In the genomic region with DNA sequence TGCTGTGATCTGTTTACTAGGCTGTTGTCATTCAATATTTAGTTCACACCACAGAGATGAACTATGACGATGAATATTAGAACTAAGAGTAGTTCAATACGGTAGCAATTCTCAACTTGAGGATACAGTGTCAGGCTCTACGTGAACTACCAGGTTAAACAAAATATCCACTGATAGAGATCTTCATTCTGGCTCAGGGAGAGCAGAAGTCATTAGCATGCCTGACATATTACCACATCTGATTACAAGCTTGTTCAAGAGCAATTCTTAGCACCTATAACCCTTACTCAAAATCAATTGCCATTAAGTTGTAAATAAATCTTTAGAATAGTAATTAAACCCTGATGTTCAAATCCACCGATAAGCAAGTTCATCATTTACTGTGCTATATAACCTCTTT, we compare ENCODE assay signal across 9 cellular contexts.
"Had no signal": no experiment of that assay in that cellular context is flagged by ENCODE, and none has a peak within 500 bp of the region (broad histone marks: within the 10 kb centered on the region; RNA-seq: fewer than 3 reads in every experiment).

No MANE protein-coding gene starts in this region.

- H3K9ac ChIP-seq: GM23248 had no signal

- H3K36me3 ChIP-seq: HAP-1 had no signal

- ATAC-seq: HCT116, HepG2 had no signal

- H3K4me3 ChIP-seq: GM23248, HAP-1 had no signal

- H3K27ac ChIP-seq: GM23248, HL-60 had no signal

- H2AFZ ChIP-seq: GM23248 had no signal

- H3K9me3 ChIP-seq: HAP-1 had no signal

- H3K4me1 ChIP-seq: HAP-1 had no signal

- FAIRE-seq: HepG2 had no signal

- DNase-seq: GM23248, GOT3, H7, HFFc6, KG1 had no signal
